ENCODE assay signal across 23 cellular contexts in genomic region chr4:148015468-148015867, GRCh38.
"Had no signal": no experiment of that assay in that cellular context is flagged by ENCODE, and none has a peak within 500 bp of the region (broad histone marks: within the 10 kb centered on the region; RNA-seq: fewer than 3 reads in every experiment).

No MANE protein-coding gene starts in this region.

- DNase-seq: activated CD4-positive, alpha-beta T cell treated with anti-CD3 and anti-CD28 coated beads for 48 hours; activated CD4-positive, alpha-beta T cell treated with anti-CD3 and anti-CD28 coated beads, Interleukin-2, amount 50 U/mL, for 4 hours; activated CD4-positive, CD25-positive, alpha-beta regulatory T cell treated with anti-CD3 and anti-CD28 coated beads, Interleukin-2, amount 50 U/mL, for 72 hours; activated CD8-positive, alpha-beta T cell treated with anti-CD3 and anti-CD28 coated beads, Interleukin-2, amount 10 ng/mL, durations not matched to agents 7 days and 5 days; activated effector memory CD4-positive, alpha-beta T cell treated with anti-CD3 and anti-CD28 coated beads, Interleukin-2, amount 50 U/mL, for 16 hours; activated naive CD4-positive, alpha-beta T cell treated with Interleukin-2 at 50 U/mL for 16 hours; activated naive CD8-positive, alpha-beta T cell treated with anti-CD3 and anti-CD28 coated beads, Interleukin-2, amount 50 U/mL, for 24 hours; activated T-cell treated with anti-CD3 and anti-CD28 coated beads, Interleukin-2, amount 50 U/mL, for 24 hours; amniotic stem cell; central memory CD4-positive, alpha-beta T cell; NCI-H1092; NCI-H1417 treated with DMSO at 0.1 percent for 48 hours; NCI-H1694 treated with DMSO at 0.1 percent for 48 hours; NCI-H2029 treated with DMSO at 0.1 percent for 48 hours; NCI-H510A treated with DMSO at 0.1 percent for 48 hours; NCI-H69; Peyer's patch; SHP77 had no signal

- H3K4me1 Mint-ChIP-seq: activated naive CD8-positive, alpha-beta T cell treated with anti-CD3 and anti-CD28 coated beads, Interleukin-2, amount 50 U/mL, for 24 hours had no signal

- H3K4me3 Mint-ChIP-seq: activated CD8-positive, alpha-beta T cell treated with anti-CD3 and anti-CD28 coated beads, Interleukin-2, amount 10 ng/mL, durations not matched to agents 7 days and 5 days; activated naive CD8-positive, alpha-beta T cell treated with anti-CD3 and anti-CD28 coated beads, Interleukin-2, amount 50 U/mL, for 24 hours; activated T-cell treated with anti-CD3 and anti-CD28 coated beads, Interleukin-2, amount 50 U/mL, for 24 hours; T-helper 1 cell treated with Interleukin-12 subunit alpha and Interleukin-12 subunit beta and Interleukin-4 antibody, amounts not matched to agents 30 μg/mL and 1 μg/mL, for 36 hours had no signal

- H3K4me3 ChIP-seq: ascending aorta, body of pancreas, Peyer's patch, SJSA1 had no signal

- H3K27me3 Mint-ChIP-seq: activated naive CD8-positive, alpha-beta T cell treated with anti-CD3 and anti-CD28 coated beads, Interleukin-2, amount 50 U/mL, for 24 hours; activated T-cell treated with anti-CD3 and anti-CD28 coated beads, Interleukin-2, amount 50 U/mL, for 24 hours had no signal

- H3K27ac ChIP-seq: ascending aorta, body of pancreas, Peyer's patch, SJSA1 had no signal

- H3K27me3 ChIP-seq: ascending aorta, body of pancreas, Peyer's patch, SJSA1 had no signal

- H3K9me3 ChIP-seq: ascending aorta, body of pancreas, Peyer's patch, SJSA1 had no signal

- H3K9me3 Mint-ChIP-seq: activated naive CD4-positive, alpha-beta T cell treated with anti-CD3 and anti-CD28 coated beads, Interleukin-2, amount 50 U/mL, for 72 hours; T-helper 1 cell treated with Interleukin-12 subunit alpha and Interleukin-12 subunit beta and Interleukin-4 antibody, amounts not matched to agents 30 μg/mL and 1 μg/mL, for 36 hours had no signal

- H3K4me1 ChIP-seq: Peyer's patch, SJSA1 had no signal

- ATAC-seq: activated CD8-positive, alpha-beta T cell treated with anti-CD3 and anti-CD28 coated beads, Interleukin-2, amount 10 ng/mL, durations not matched to agents 7 days and 5 days; activated naive CD4-positive, alpha-beta T cell treated with anti-CD3 and anti-CD28 coated beads, Interleukin-2, amount 50 U/mL, for 72 hours; activated naive CD8-positive, alpha-beta T cell treated with anti-CD3 and anti-CD28 coated beads, Interleukin-2, amount 50 U/mL, for 24 hours; body of pancreas had no signal

- H3K27ac Mint-ChIP-seq: activated CD8-positive, alpha-beta T cell treated with anti-CD3 and anti-CD28 coated beads, Interleukin-2, amount 10 ng/mL, durations not matched to agents 7 days and 5 days; activated naive CD4-positive, alpha-beta T cell treated with anti-CD3 and anti-CD28 coated beads, Interleukin-2, amount 50 U/mL, for 72 hours; activated naive CD8-positive, alpha-beta T cell treated with anti-CD3 and anti-CD28 coated beads, Interleukin-2, amount 50 U/mL, for 24 hours; activated T-cell treated with anti-CD3 and anti-CD28 coated beads, Interleukin-2, amount 50 U/mL, for 24 hours; T-helper 1 cell treated with Interleukin-12 subunit alpha and Interleukin-12 subunit beta and Interleukin-4 antibody, amounts not matched to agents 30 μg/mL and 1 μg/mL, for 36 hours had no signal

- H3K36me3 ChIP-seq: ascending aorta, Peyer's patch, SJSA1 had no signal
